In genomic region chr3:119562307-119562961, GRCh38 we compare ENCODE assay signal across 8 cellular contexts.
A peak's percentile ranks its signal among the peaks of the same experiment; 100 is the strongest.
DNase-seq lines count a peak whose midpoint lies in the region; ATAC-seq lines count a peak whose summit lies in the region.

No MANE protein-coding gene starts in this region.

- H3K4me3 Mint-ChIP-seq in activated T-cell treated with anti-CD3 and anti-CD28 coated beads, Interleukin-2, amount 50 U/mL, for 24 hours, result peak overlapping the region; percentile 66

- peaks cover 30% of the 10 kb centered on the region for H3K4me1 Mint-ChIP-seq in activated T-cell treated with anti-CD3 and anti-CD28 coated beads, Interleukin-2, amount 50 U/mL, for 24 hours (ENCODE audit: low read depth)

- ATAC-seq in GM19467 (IDR thresholded peaks at IDR 0.05; ENCODE audit: unreplicated experiment) (peak; percentile 64), HG03469 (IDR thresholded peaks at IDR 0.05; ENCODE audit: unreplicated experiment) (peak; percentile 61)

- H3K27me3 Mint-ChIP-seq in activated T-cell treated with anti-CD3 and anti-CD28 coated beads, Interleukin-2, amount 50 U/mL, for 24 hours, result peaks cover 1% of the 10 kb centered on the region

- peak overlapping the region; percentile 23 for H3K4me3 ChIP-seq in GM08714 (ENCODE audit: low read length)

- peak overlapping the region; percentile 93 for H3K27ac Mint-ChIP-seq in activated T-cell treated with anti-CD3 and anti-CD28 coated beads, Interleukin-2, amount 50 U/mL, for 24 hours

- H3K9me3 Mint-ChIP-seq in activated T-cell treated with anti-CD3 and anti-CD28 coated beads, Interleukin-2, amount 50 U/mL, for 24 hours, result peaks cover 2% of the 10 kb centered on the region

- H3K36me3 Mint-ChIP-seq in activated T-cell treated with anti-CD3 and anti-CD28 coated beads, Interleukin-2, amount 50 U/mL, for 24 hours (ENCODE audit: low read depth), result no peaks in the 10 kb centered on the region

- peak; percentile 40 for DNase-seq in activated T-cell treated with anti-CD3 and anti-CD28 coated beads, Interleukin-2, amount 50 U/mL, for 24 hours
- peak; percentile 50 to 64 for DNase-seq in stimulated activated CD8-positive, alpha-beta memory T cell treated with anti-CD3 and anti-CD28 coated beads, Interleukin-15, amount 100 ng/mL, for 48 hours (ENCODE audit: low read depth in 2 of 2)
- DNase-seq in iPS-NIHi11 (ENCODE audit: low spot score) (no peak), superior temporal gyrus (ENCODE audit: extremely low spot score) (no peak), amniotic stem cell (lab: John Stamatoyannopoulos, UW) (no peak)

Comparison
In these comparisons a context has a peak if more than half of its experiments do, and no peak if none do; other contexts are left out.
1. DNase-seq: peak in activated T-cell treated with anti-CD3 and anti-CD28 coated beads, Interleukin-2, amount 50 U/mL, for 24 hours (single experiment) and stimulated activated CD8-positive, alpha-beta memory T cell treated with anti-CD3 and anti-CD28 coated beads, Interleukin-15, amount 100 ng/mL, for 48 hours (2 of 2); none in iPS-NIHi11 (single experiment), superior temporal gyrus (single experiment) and amniotic stem cell (single experiment).